Comparison of ENCODE assay signal across 10 cellular contexts in the genomic region with DNA sequence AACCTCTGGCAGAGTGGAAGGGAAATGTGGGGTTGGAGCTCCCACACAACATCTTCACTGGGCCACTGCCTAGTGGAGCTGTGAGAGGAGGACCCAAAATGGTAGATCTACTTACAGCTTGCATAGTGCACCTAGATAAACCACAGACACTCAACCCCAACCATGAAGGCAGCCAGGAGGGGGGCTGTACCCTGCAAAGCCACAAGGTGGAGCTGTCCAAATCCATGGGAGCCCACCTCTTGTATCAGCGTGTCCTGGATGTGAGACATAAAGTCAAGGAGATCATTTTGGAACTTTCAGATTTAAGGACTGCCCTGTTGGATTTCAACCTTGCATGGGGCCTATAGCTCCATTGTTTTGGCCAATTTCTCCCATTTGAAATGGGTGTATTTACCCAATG. TPM values are rescaled to one million over a fixed set of nuclear protein-coding genes. Genes with fewer than 3 reads are reported as not detected.
DNase-seq lines count a peak whose midpoint lies in the region; ATAC-seq and TF ChIP-seq lines count a peak whose summit lies in the region.
"Had no signal": no experiment of that assay in that cellular context is flagged by ENCODE, and none has a peak within 500 bp of the region (broad histone marks: within the 10 kb centered on the region; RNA-seq: fewer than 3 reads in every experiment).

No MANE protein-coding gene starts in this region.

- no peaks in the 10 kb centered on the region for H3K4me1 Mint-ChIP-seq in stimulated activated naive B cell treated with anti-CD40 and anti-IgM and Interleukin-4, amounts not matched to agents 10 μg/mL and 1 μg/mL and 100 μg/mL, for 72 hours
- H3K4me1 Mint-ChIP-seq: activated naive CD4-positive, alpha-beta T cell treated with anti-CD3 and anti-CD28 coated beads, Interleukin-2, amount 50 U/mL, for 24 hours had no signal

- H3F3A ChIP-seq in SU-DHL-6 (ENCODE audit: insufficient read depth): no peaks in the 10 kb centered on the region

- no peak overlapping the region for H2AFZ ChIP-seq in SU-DHL-6 (ENCODE audit: low read depth, low read length, severe bottlenecking)

- no peak overlapping the region for H3K27ac ChIP-seq in SU-DHL-6 (ENCODE audit: low read depth, low read length)

- TF ChIP-seq CTCF in BJ (IDR thresholded peaks at IDR 0.05; ENCODE audit: insufficient read depth, low read depth, low read length): peak; percentile 52
- TF ChIP-seq CTCF in GM13976 (IDR thresholded peaks at IDR 0.05; ENCODE audit: borderline replicate concordance, control extremely low read depth, extremely low read depth, insufficient read depth, missing control alignments): peak; percentile 15
- peak; percentile 26 for TF ChIP-seq CTCF in SU-DHL-6 (IDR thresholded peaks at IDR 0.05; ENCODE audit: insufficient read depth, low read length, poor library complexity, severe bottlenecking)

- DNase-seq in BJ (ENCODE audit: low read depth) (no peak), GM13976 (ENCODE audit: low spot score) (no peak), iPS-NIHi11 (ENCODE audit: low spot score) (peak; percentile 39), NCI-H146 treated with DMSO at 0.1 percent for 48 hours (lab: John Stamatoyannopoulos, UW; ENCODE audit: unreplicated experiment) (no peak), GOT3 (lab: John Stamatoyannopoulos, UW) (no peak)
- no peak for DNase-seq in stimulated activated naive B cell treated with anti-CD40 and anti-IgM and Interleukin-4, amounts not matched to agents 10 μg/mL and 1 μg/mL and 100 μg/mL, for 72 hours
- DNase-seq: nucleus accumbens had no signal

- H3K4me2 ChIP-seq in SU-DHL-6 (ENCODE audit: low read depth, low read length, poor library complexity, severe bottlenecking): no peak overlapping the region

- H3K27me3 Mint-ChIP-seq in stimulated activated naive B cell treated with anti-CD40 and anti-IgM and Interleukin-4, amounts not matched to agents 10 μg/mL and 1 μg/mL and 100 μg/mL, for 72 hours: no peaks in the 10 kb centered on the region
- H3K27me3 Mint-ChIP-seq: activated naive CD4-positive, alpha-beta T cell treated with anti-CD3 and anti-CD28 coated beads, Interleukin-2, amount 50 U/mL, for 24 hours had no signal

- no peaks in the 10 kb centered on the region for H3K9me3 ChIP-seq in SU-DHL-6 (ENCODE audit: insufficient read depth, low read length)

- H3K4me3 Mint-ChIP-seq in stimulated activated naive B cell treated with anti-CD40 and anti-IgM and Interleukin-4, amounts not matched to agents 10 μg/mL and 1 μg/mL and 100 μg/mL, for 72 hours: no peak overlapping the region
- H3K4me3 Mint-ChIP-seq: activated naive CD4-positive, alpha-beta T cell treated with anti-CD3 and anti-CD28 coated beads, Interleukin-2, amount 50 U/mL, for 24 hours had no signal

- H3K36me3 ChIP-seq in BJ (ENCODE audit: control insufficient read depth, insufficient read depth, low read length): no peaks in the 10 kb centered on the region
- no peaks in the 10 kb centered on the region for H3K36me3 ChIP-seq in SU-DHL-6 (ENCODE audit: low read length)

- H3K27ac Mint-ChIP-seq in stimulated activated naive B cell treated with anti-CD40 and anti-IgM and Interleukin-4, amounts not matched to agents 10 μg/mL and 1 μg/mL and 100 μg/mL, for 72 hours: no peak overlapping the region
- H3K27ac Mint-ChIP-seq: activated naive CD4-positive, alpha-beta T cell treated with anti-CD3 and anti-CD28 coated beads, Interleukin-2, amount 50 U/mL, for 24 hours had no signal

- no peaks in the 10 kb centered on the region for H3K36me3 Mint-ChIP-seq in stimulated activated naive B cell treated with anti-CD40 and anti-IgM and Interleukin-4, amounts not matched to agents 10 μg/mL and 1 μg/mL and 100 μg/mL, for 72 hours

- in situ Hi-C loops in GM13976 (cut with MboI; ENCODE audit: low sequenced_read_pairs, unreplicated experiment): no loop called here

- ATAC-seq in GM19328 (IDR thresholded peaks at IDR 0.05; ENCODE audit: unreplicated experiment): no peak
- no peak for ATAC-seq in stimulated activated naive B cell treated with anti-CD40 and anti-IgM and Interleukin-4, amounts not matched to agents 10 μg/mL and 1 μg/mL and 100 μg/mL, for 72 hours (replicated peaks)

- H3K9me3 Mint-ChIP-seq in stimulated activated naive B cell treated with anti-CD40 and anti-IgM and Interleukin-4, amounts not matched to agents 10 μg/mL and 1 μg/mL and 100 μg/mL, for 72 hours: peaks cover 11 to 12% of the 10 kb centered on the region in 2 donors

- H3K4me3 ChIP-seq in BJ (ENCODE audit: low read depth, low read length): no peak overlapping the region
- no peak overlapping the region for H3K4me3 ChIP-seq in SU-DHL-6 (ENCODE audit: insufficient read depth, low read length, poor library complexity, severe bottlenecking)

- CTCF ChIA-PET in BJ (lab: Yijun Ruan, JAX): interaction anchor here (0.9 to 4.3 kb wide), 4 partner anchors 9 to 298 kb away, joined by 3 to 25 read pairs (median 4); no protein-coding TSS in a partner anchor

- POLR2A ChIA-PET in BJ (lab: Charles Lee): no interaction called here

- H4K20me1 ChIP-seq in SU-DHL-6 (ENCODE audit: low read depth, low read length): no peaks in the 10 kb centered on the region

- no peaks in the 10 kb centered on the region for H3K27me3 ChIP-seq in BJ (ENCODE audit: control insufficient read depth, insufficient read depth, low read length)
- H3K27me3 ChIP-seq in SU-DHL-6 (ENCODE audit: low read length): no peaks in the 10 kb centered on the region

- H3K9me2 ChIP-seq in SU-DHL-6 (replicated peaks; ENCODE audit: insufficient read depth, low read length): no peaks in the 10 kb centered on the region

- H3K79me2 ChIP-seq in SU-DHL-6 (ENCODE audit: insufficient read depth, low read length): no peaks in the 10 kb centered on the region

- no peak overlapping the region for H3K9ac ChIP-seq in SU-DHL-6 (ENCODE audit: low read length)

RNA-seq across cellular contexts. Expression of gene TP63, which starts 20.9 kb away (rescaled TPM):
- not detected in 2 replicates for polyA plus RNA-seq in BJ (2011; rRNA removed)
- not detected in 2 replicates for polyA minus RNA-seq in BJ (2011; rRNA and poly(A)+ RNA removed)
